ENCODE assay signal across 10 cellular contexts in genomic region chr2:9256570-9257043, GRCh38. TPM values are rescaled to one million over a fixed set of nuclear protein-coding genes. Genes with fewer than 3 reads are reported as not detected.
A peak's percentile ranks its signal among the peaks of the same experiment; 100 is the strongest.
DNase-seq lines count a peak whose midpoint lies in the region; ATAC-seq and TF ChIP-seq lines count a peak whose summit lies in the region.
"Had no signal": no experiment of that assay in that cellular context is flagged by ENCODE, and none has a peak within 500 bp of the region (broad histone marks: within the 10 kb centered on the region; RNA-seq: fewer than 3 reads in every experiment).

No MANE protein-coding gene starts in this region.

- TF ChIP-seq CTCF in Panc1 (IDR thresholded peaks at IDR 0.05) (no peak), esophagus muscularis mucosa (IDR thresholded peaks at IDR 0.05) (no peak), osteocyte (IDR thresholded peaks at IDR 0.05) (peak; percentile 16), spleen (IDR thresholded peaks at IDR 0.05 in 8 of 11, conservative IDR thresholded peaks at IDR 0.05 in 3 of 11) (no peak)

- no TSS peak for BruUV-seq in Panc1 (replicated peaks; lab: Mats Ljungman, UMichigan)

- no peak for TF ChIP-seq EP300 in esophagus muscularis mucosa (IDR thresholded peaks at IDR 0.05)

- H3K4me3 Mint-ChIP-seq in osteocyte (ENCODE audit: unreplicated experiment) = peak overlapping the region; percentile 60

- no peaks in the 10 kb centered on the region for H3K27me3 ChIP-seq in Panc1 (ENCODE audit: control insufficient read depth, insufficient read depth, low read length)
- H3K27me3 ChIP-seq in esophagus muscularis mucosa = no peaks in the 10 kb centered on the region
- peaks cover 0 to 85% (median 0%) of the 10 kb centered on the region in 7 donors for H3K27me3 ChIP-seq in spleen (replicated peaks in 1 of 7)
- H3K27me3 ChIP-seq: body of pancreas, neutrophil had no signal

- H3K27me3 Mint-ChIP-seq in osteocyte (ENCODE audit: unreplicated experiment) = no peaks in the 10 kb centered on the region

- peak overlapping the region; percentile 94 for H3K27ac Mint-ChIP-seq in osteocyte (ENCODE audit: unreplicated experiment)

- H3K4me1 Mint-ChIP-seq in osteocyte (ENCODE audit: unreplicated experiment) = peaks cover 79% of the 10 kb centered on the region

- no peak for TF ChIP-seq POLR2A in esophagus muscularis mucosa (IDR thresholded peaks at IDR 0.05; ENCODE audit: low read depth)
- TF ChIP-seq POLR2A in spleen (IDR thresholded peaks at IDR 0.05) = no peak

- H3K4me3 ChIP-seq in Panc1 (ENCODE audit: low read depth in 2 of 2, low read length in 2 of 2) = peak overlapping the region; percentile 2 to 30
- no peak overlapping the region for H3K4me3 ChIP-seq in esophagus muscularis mucosa
- H3K4me3 ChIP-seq in spleen = no peak overlapping the region
- H3K4me3 ChIP-seq: body of pancreas had no signal

- DNase-seq in EH (ENCODE audit: low read depth) = peak; percentile 62
- no peak for DNase-seq in Panc1 (ENCODE audit: low read depth, low spot score)
- no peak for DNase-seq in esophagus muscularis mucosa (ENCODE audit: extremely low spot score)
- no peak for DNase-seq in osteocyte (ENCODE audit: extremely low spot score, unreplicated experiment)
- no peak for DNase-seq in AG08396 (ENCODE audit: low spot score)
- no peak for DNase-seq in NCI-H2227 treated with DMSO at 0.1 percent for 48 hours (lab: John Stamatoyannopoulos, UW)
- no peak for DNase-seq in spleen
- DNase-seq: body of pancreas had no signal

- CTCF ChIA-PET in Panc1 (lab: Charles Lee) = interaction anchor here (0.6 kb wide), 1 partner anchor 22 kb away, joined by 4 read pairs; no protein-coding TSS in a partner anchor

- in situ Hi-C loops in Panc1 (cut with HindIII; ENCODE audit: low pct_unique_long_range_greater_than_20kb, low sequenced_read_pairs) = no loop called here

- no peaks in the 10 kb centered on the region for H3K9me3 ChIP-seq in Panc1 (ENCODE audit: control insufficient read depth, insufficient read depth, low read depth, low read length)
- H3K9me3 ChIP-seq in esophagus muscularis mucosa = no peaks in the 10 kb centered on the region
- no peaks in the 10 kb centered on the region for H3K9me3 ChIP-seq in spleen
- H3K9me3 ChIP-seq: body of pancreas, neutrophil had no signal

- ATAC-seq in Panc1 (peak; percentile 40), HG03108 (IDR thresholded peaks at IDR 0.05; ENCODE audit: unreplicated experiment) (no peak)
- ATAC-seq: body of pancreas had no signal

- POLR2A ChIA-PET in Panc1 (lab: Charles Lee) = interaction anchor here (0.8 kb wide), 1 partner anchor 41 kb away, joined by 3 read pairs; no protein-coding TSS in a partner anchor

- H3K27ac ChIP-seq in Panc1 (ENCODE audit: low read length) (peak overlapping the region; percentile 89), esophagus muscularis mucosa (replicated peaks in 1 of 4) (peak overlapping the region in 3 of 4 donors; percentile 25 to 61 (median 50)), spleen (no peak overlapping the region)
- H3K27ac ChIP-seq: body of pancreas, neutrophil had no signal

- H3K36me3 Mint-ChIP-seq in osteocyte (ENCODE audit: unreplicated experiment) = peaks cover 2% of the 10 kb centered on the region

- intact Hi-C loops in Panc1 (cut with micrococcal nuclease; ENCODE audit: unreplicated experiment) = no loop called here
- intact Hi-C loops in esophagus muscularis mucosa (cut with DNase I) = no loop called here
- intact Hi-C loops in spleen (cut with DNase I; ENCODE audit: low total_unique reads) = no loop called here

- H3K4me1 ChIP-seq in Panc1 (ENCODE audit: control insufficient read depth, insufficient read depth, low read length) (peaks cover 88% of the 10 kb centered on the region), esophagus muscularis mucosa (peaks cover 63 to 71% (median 68%) of the 10 kb centered on the region in 4 donors), spleen (peaks cover 0 to 26% (median 3%) of the 10 kb centered on the region in 6 donors)

- no peaks in the 10 kb centered on the region for H3K9me3 Mint-ChIP-seq in osteocyte (ENCODE audit: unreplicated experiment)

- 44% methylated on average over 1 of the region's 2 CpGs for WGBS in esophagus muscularis mucosa
- 41 to 61% (median 51%) methylated on average over 2 of the region's 2 CpGs for whole genome bisulfite sequencing in spleen, 5 donors

- no peaks in the 10 kb centered on the region; the same call in 1 of the 2 replicates for H3K36me3 ChIP-seq in Panc1 (ENCODE audit: control insufficient read depth, insufficient read depth, low read length)
- H3K36me3 ChIP-seq in esophagus muscularis mucosa = no peaks in the 10 kb centered on the region
- H3K36me3 ChIP-seq in spleen = no peaks in the 10 kb centered on the region
- H3K36me3 ChIP-seq: neutrophil had no signal

RNA-seq across cellular contexts. Expression of gene ASAP2, which starts 50.0 kb away (rescaled TPM):
- total RNA-seq in Panc1 (2021; ENCODE audit: unreplicated experiment) (107 TPM), esophagus muscularis mucosa (10 to 100 TPM; 18.7 to 24.0 (median 21.3) TPM), osteocyte (91.0 and 94.7 TPM in 2 replicates), spleen (1 to 10 TPM; 1.4 to 3.0 (median 2.7) TPM)
- polyA plus RNA-seq in Panc1 (2012; ENCODE audit: insufficient read length) = 57.3 TPM
- polyA plus RNA-seq in spleen = 1 to 10 TPM in 2 of 3 donors, under 1 TPM in 1; 0.93 to 1.6 (median 1.3) TPM

Comparison
In these comparisons a context has a peak if more than half of its experiments do, and no peak if none do; other contexts are left out.
1. H3K27ac ChIP-seq: peak in Panc1 (single experiment) and esophagus muscularis mucosa (3 of 4); none in spleen (0 of 8).
2. H3K4me3 ChIP-seq: peak in Panc1 (2 of 2); none in esophagus muscularis mucosa (0 of 4) and spleen (0 of 8).
3. RNA of gene ASAP2, which starts 50.0 kb away (total RNA-seq): 107 TPM in Panc1 (single experiment), 91.0 to 94.7 TPM in osteocyte and 18.7 to 24.0 TPM in esophagus muscularis mucosa; 1.4 to 3.0 TPM in spleen; every median in the first group is over 4 times any median in the second.